8 cellular contexts compared by ENCODE assay signal in the genomic region with DNA sequence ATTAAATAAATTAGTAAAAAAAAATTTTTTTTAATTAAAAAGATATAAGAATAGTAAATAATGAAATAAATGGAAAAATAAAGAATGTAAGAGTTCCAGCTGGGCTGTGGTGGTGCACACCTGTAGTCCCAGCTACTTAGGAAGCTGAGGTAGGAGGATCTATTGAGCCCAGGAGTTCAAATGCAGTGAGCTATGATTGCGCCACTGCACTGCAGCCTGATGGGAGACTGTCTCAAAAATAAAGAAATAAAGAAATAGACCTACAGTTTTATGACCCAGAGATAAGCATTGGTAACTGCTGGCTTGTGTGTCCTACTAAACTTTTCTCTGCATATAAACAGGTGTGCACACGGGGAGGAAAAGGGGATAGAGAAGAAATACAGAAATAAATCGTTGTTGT. TPM values are rescaled to one million over a fixed set of nuclear protein-coding genes. Genes with fewer than 3 reads are reported as not detected.
DNase-seq lines count a peak whose midpoint lies in the region; ATAC-seq and TF ChIP-seq lines count a peak whose summit lies in the region.

No MANE protein-coding gene starts in this region.

- H3K4me3 Mint-ChIP-seq in memory B cell: peak overlapping the region; percentile 83

- ATAC-seq in right cardiac atrium: no peak
- ATAC-seq in left ventricle myocardium superior: no peak
- no peak for ATAC-seq in memory B cell (ENCODE audit: low read depth)
- ATAC-seq in HG03175 (IDR thresholded peaks at IDR 0.05; ENCODE audit: unreplicated experiment): no peak

- H3K27me3 ChIP-seq in right cardiac atrium (ENCODE audit: control insufficient read depth, insufficient read depth): no peaks in the 10 kb centered on the region
- no peaks in the 10 kb centered on the region for H3K27me3 ChIP-seq in adrenal gland
- H3K27me3 ChIP-seq in vagina: no peaks in the 10 kb centered on the region

- TF ChIP-seq POLR2A in adrenal gland (IDR thresholded peaks at IDR 0.05): no peak
- no peak for TF ChIP-seq POLR2A in vagina (IDR thresholded peaks at IDR 0.05)

- H3K27ac Mint-ChIP-seq in memory B cell: no peak overlapping the region

- DNase-seq in right cardiac atrium (no peak), left ventricle myocardium superior (no peak), adrenal gland (peak in 1 of 7 donors; percentile 35), memory B cell (ENCODE audit: low spot score in 2 of 2) (no peak), vagina (ENCODE audit: extremely low spot score in 2 of 2) (no peak), HT-29 (ENCODE audit: low spot score) (no peak), SIG-M5 treated with dmso at 0.1 percent for 504 hours (lab: John Stamatoyannopoulos, UW; ENCODE audit: unreplicated experiment) (no peak)

- H3K4me1 Mint-ChIP-seq in memory B cell: peaks cover 13% of the 10 kb centered on the region

- intact Hi-C loops in right cardiac atrium (cut with DNase I): loop anchor here in 2 of 4 donors (2.0 kb wide), 2 partner anchors 42 to 146 kb away; partner anchors contain the start of gene NAE1 (in 1 of the 2)
- intact Hi-C loops in left ventricle myocardium superior (cut with micrococcal nuclease): no loop called here
- intact Hi-C loops in adrenal gland (cut with DNase I): no loop called here
- intact Hi-C loops in vagina (cut with DNase I): loop anchor here (10.0 kb wide), 1 partner anchor 468 kb away; no protein-coding TSS in a partner anchor

- no peaks in the 10 kb centered on the region for H3K9me3 ChIP-seq in right cardiac atrium (ENCODE audit: control insufficient read depth, low read length)
- H3K9me3 ChIP-seq in adrenal gland (replicated peaks in 1 of 3): no peaks in the 10 kb centered on the region
- no peaks in the 10 kb centered on the region for H3K9me3 ChIP-seq in vagina

- peaks cover 3% of the 10 kb centered on the region for H3K27me3 Mint-ChIP-seq in memory B cell

- TF ChIP-seq CTCF in adrenal gland (IDR thresholded peaks at IDR 0.05) (no peak), vagina (IDR thresholded peaks at IDR 0.05) (no peak)

- 56% methylated on average over 3 of the region's 3 CpGs for WGBS in right cardiac atrium
- WGBS in adrenal gland, 4 donors: 36 to 51% (median 46%) methylated on average over 3 of the region's 3 CpGs

- H3K4me1 ChIP-seq in right cardiac atrium (ENCODE audit: control insufficient read depth, insufficient read depth, low read length) (no peaks in the 10 kb centered on the region), adrenal gland (replicated peaks in 1 of 2) (peaks cover 0 to 9% of the 10 kb centered on the region in 2 donors), vagina (peaks cover 8% of the 10 kb centered on the region)

- no peak overlapping the region for H3K27ac ChIP-seq in right cardiac atrium (ENCODE audit: low read length)
- peak overlapping the region in 3 of 5 donors; percentile 6 to 81 (median 74) for H3K27ac ChIP-seq in adrenal gland
- H3K27ac ChIP-seq in vagina: peak overlapping the region; percentile 76

- H3K36me3 Mint-ChIP-seq in memory B cell: no peaks in the 10 kb centered on the region

- H3K4me3 ChIP-seq in right cardiac atrium (ENCODE audit: low read length) (peak overlapping the region; percentile 1), adrenal gland (peak overlapping the region in 1 of 4 donors; percentile 56), vagina (peak overlapping the region; percentile 31 to 40)

- H3K9me3 Mint-ChIP-seq in memory B cell: peaks cover 2% of the 10 kb centered on the region

- no peaks in the 10 kb centered on the region for H3K36me3 ChIP-seq in adrenal gland (replicated peaks in 1 of 2)
- no peaks in the 10 kb centered on the region for H3K36me3 ChIP-seq in vagina

RNA-seq across cellular contexts. Expression of gene PDP2, which starts 7.8 kb away (rescaled TPM):
- total RNA-seq in right cardiac atrium (1 to 10 TPM; 3.8 to 4.4 (median 4.1) TPM), left ventricle myocardium superior (2.2 TPM), adrenal gland (10 to 100 TPM in 7 of 8 donors, 1 to 10 TPM in 1; 3.6 to 27.8 (median 13.9) TPM), vagina (14.0 TPM)
- polyA plus RNA-seq in right cardiac atrium (2.1 TPM), adrenal gland (10 to 100 TPM in 1 of 3 donors, 1 to 10 TPM in 2; 1.3 to 12.1 (median 2.7) TPM)
- total RNA-seq in HT-29 (2014; rRNA removed; shearing (Covaris generic)): 2.8 and 5.3 TPM in 2 replicates

RNA-seq across cellular contexts. Expression of gene CA7, which starts 28.3 kb away (rescaled TPM):
- total RNA-seq in right cardiac atrium: not detected
- not detected for polyA plus RNA-seq in right cardiac atrium
- not detected for total RNA-seq in left ventricle myocardium superior
- total RNA-seq in adrenal gland: not detected
- not detected for polyA plus RNA-seq in adrenal gland
- total RNA-seq in vagina: not detected
- total RNA-seq in HT-29 (2014; rRNA removed; shearing (Covaris generic)): not detected in 2 replicates

RNA-seq across cellular contexts. Expression of gene NAE1, which starts 41.7 kb away (rescaled TPM):
- 10 to 100 TPM; 30.9 to 35.6 (median 32.6) TPM for total RNA-seq in right cardiac atrium
- 26.2 TPM for polyA plus RNA-seq in right cardiac atrium
- 35.7 TPM for total RNA-seq in left ventricle myocardium superior
- total RNA-seq in adrenal gland: 10 to 100 TPM; 30.9 to 57.3 (median 48.0) TPM
- 10 to 100 TPM; 43.7 to 62.8 (median 49.6) TPM for polyA plus RNA-seq in adrenal gland
- 30.0 TPM for total RNA-seq in vagina
- total RNA-seq in HT-29 (2014; rRNA removed; shearing (Covaris generic)): 28.7 and 38.5 TPM in 2 replicates

RNA-seq across cellular contexts. Expression of gene CDH16, which starts 46.2 kb away (rescaled TPM):
- under 1 TPM; 0.38 to 0.97 (median 0.65) TPM for total RNA-seq in right cardiac atrium
- polyA plus RNA-seq in right cardiac atrium: 0.50 TPM
- not detected for total RNA-seq in left ventricle myocardium superior
- under 1 TPM in 1 of 8 donors, not detected in 7; 0.69 TPM for total RNA-seq in adrenal gland
- not detected for polyA plus RNA-seq in adrenal gland
- total RNA-seq in vagina: 0.25 TPM
- total RNA-seq in HT-29 (2014; rRNA removed; shearing (Covaris generic)): not detected in 2 replicates

RNA-seq across cellular contexts. Expression of gene RRAD, which starts 52.8 kb away (rescaled TPM):
- total RNA-seq in right cardiac atrium (100 to 1,000 TPM; 135 to 299 (median 142) TPM), left ventricle myocardium superior (86.7 TPM), adrenal gland (10 to 100 TPM in 5 of 8 donors, 1 to 10 TPM in 3; 6.3 to 46.1 (median 18.0) TPM), vagina (49.1 TPM)
- polyA plus RNA-seq in right cardiac atrium (375 TPM), adrenal gland (10 to 100 TPM in 2 of 3 donors, under 1 TPM in 1; 0.66 to 52.5 (median 15.6) TPM)
- total RNA-seq in HT-29 (2014; rRNA removed; shearing (Covaris generic)): 0.08 and 1.7 TPM in 2 replicates
